Comparison of ENCODE assay signal across 8 cellular contexts in genomic region chr21:41170442-41170841, GRCh38. TPM values are rescaled to one million over a fixed set of nuclear protein-coding genes. Genes with fewer than 3 reads are reported as not detected.
DNase-seq lines count a peak whose midpoint lies in the region; ATAC-seq and TF ChIP-seq lines count a peak whose summit lies in the region.

No MANE protein-coding gene starts in this region.

- no peaks in the 10 kb centered on the region for H3K36me3 ChIP-seq in OCI-LY7 (ENCODE audit: insufficient read depth, low read length)
- no peaks in the 10 kb centered on the region for H3K36me3 ChIP-seq in endodermal cell (ENCODE audit: control insufficient read depth, insufficient read depth, low read length)

- WGBS in endodermal cell (ENCODE audit: insufficient coverage in 1 of 2, insufficient read length in 1 of 2), 2 experiments, result 16 to 22% methylated on average over 2 of the region's 2 CpGs

- no peaks in the 10 kb centered on the region for H3K4me1 ChIP-seq in OCI-LY7 (ENCODE audit: insufficient read depth, low read length, poor library complexity, severe bottlenecking)
- no peaks in the 10 kb centered on the region for H3K4me1 ChIP-seq in endodermal cell (ENCODE audit: control insufficient read depth, insufficient read depth, low read length)

- intact Hi-C loops in OCI-LY7 (cut with micrococcal nuclease; ENCODE audit: unreplicated experiment), result no loop called here

- H3K27ac Mint-ChIP-seq in endodermal cell (no peak overlapping the region), neural crest cell (ENCODE audit: unreplicated experiment) (no peak overlapping the region)

- H3K27ac ChIP-seq in OCI-LY7 (ENCODE audit: low read depth, low read length, poor library complexity, severe bottlenecking), result no peak overlapping the region
- no peak overlapping the region for H3K27ac ChIP-seq in endodermal cell (ENCODE audit: low read depth, low read length)

- H3K9me3 ChIP-seq in OCI-LY7 (ENCODE audit: low read length), result no peaks in the 10 kb centered on the region
- no peaks in the 10 kb centered on the region for H3K9me3 ChIP-seq in endodermal cell (ENCODE audit: control insufficient read depth, low read length)

- H3K27me3 ChIP-seq in endodermal cell (ENCODE audit: control insufficient read depth, insufficient read depth, low read length, poor library complexity, severe bottlenecking), result peaks cover 30% of the 10 kb centered on the region

- H3K4me2 ChIP-seq in OCI-LY7 (ENCODE audit: low read length), result no peak overlapping the region

- TF ChIP-seq CTCF in OCI-LY7 (conservative IDR thresholded peaks at IDR 0.05; ENCODE audit: low read length) (peak; percentile 70), endodermal cell (conservative IDR thresholded peaks at IDR 0.05) (peak; percentile 92), neural crest cell (conservative IDR thresholded peaks at IDR 0.05) (peak; percentile 72)

- H3K9me3 Mint-ChIP-seq in endodermal cell (no peaks in the 10 kb centered on the region), neural crest cell (no peaks in the 10 kb centered on the region)

- no peak overlapping the region for H3K4me3 ChIP-seq in OCI-LY7 (ENCODE audit: low read depth, low read length, poor library complexity, severe bottlenecking)
- H3K4me3 ChIP-seq in endodermal cell (ENCODE audit: low read length), result no peak overlapping the region

- POLR2A ChIA-PET in OCI-LY7 (lab: Charles Lee), result no interaction called here

- H3K4me1 Mint-ChIP-seq in endodermal cell (peaks cover 13% of the 10 kb centered on the region), neural crest cell (peaks cover 47% of the 10 kb centered on the region)

- no peak overlapping the region for H3K9ac ChIP-seq in endodermal cell (ENCODE audit: extremely low read depth, low read length, poor library complexity, severe bottlenecking)

- H3K9me2 ChIP-seq in OCI-LY7 (ENCODE audit: insufficient read depth, low read length), result no peaks in the 10 kb centered on the region

- H2AFZ ChIP-seq in OCI-LY7 (ENCODE audit: low read length), result no peak overlapping the region

- no TSS peak for BruUV-seq in OCI-LY7 (replicated peaks; lab: Mats Ljungman, UMichigan)

- no peaks in the 10 kb centered on the region for H3K79me2 ChIP-seq in OCI-LY7 (ENCODE audit: insufficient read depth, low read depth, low read length)

- H3K36me3 Mint-ChIP-seq in endodermal cell (ENCODE audit: low read depth) (no peaks in the 10 kb centered on the region), neural crest cell (ENCODE audit: low read depth) (no peaks in the 10 kb centered on the region)

- H3K27me3 Mint-ChIP-seq in endodermal cell (ENCODE audit: insufficient read depth) (peaks cover 26% of the 10 kb centered on the region), neural crest cell (ENCODE audit: low read depth) (peaks cover 29% of the 10 kb centered on the region)

- CTCF ChIA-PET in OCI-LY7 (lab: Charles Lee; ENCODE audit: unreplicated experiment), result no interaction called here

- ATAC-seq in GM18868 (IDR thresholded peaks at IDR 0.05; ENCODE audit: unreplicated experiment), result peak; percentile 45
- ATAC-seq in GM19397 (IDR thresholded peaks at IDR 0.05; ENCODE audit: unreplicated experiment), result no peak
- ATAC-seq in HG02973 (IDR thresholded peaks at IDR 0.05; ENCODE audit: unreplicated experiment), result no peak
- ATAC-seq in GM18520 (IDR thresholded peaks at IDR 0.05; ENCODE audit: unreplicated experiment), result no peak

- H4K20me1 ChIP-seq in OCI-LY7 (ENCODE audit: insufficient read depth, low read length), result no peaks in the 10 kb centered on the region

- no peak overlapping the region for H3K4me3 Mint-ChIP-seq in endodermal cell
- H3K4me3 Mint-ChIP-seq in neural crest cell, result peak overlapping the region; percentile 75

- DNase-seq in AG08396 (ENCODE audit: low spot score) (peak; percentile 55), OCI-LY7 (ENCODE audit: low spot score) (peak; percentile 22), endodermal cell (peak; percentile 86), neural crest cell (ENCODE audit: low read depth, low spot score) (peak; percentile 33)

RNA-seq across cellular contexts. Expression of gene BACE2, which starts 2.5 kb away (rescaled TPM):
- total RNA-seq in OCI-LY7 (2014; rRNA removed; shearing (Covaris generic)), result not detected in 2 replicates
- total RNA-seq in OCI-LY7 (2022) (not detected in 2 replicates), endodermal cell (10 to 100 TPM in 1 of 2 donors, 1 to 10 TPM in 1; 9.1 to 16.7 TPM), neural crest cell (16.9 and 17.4 TPM in 2 replicates)
- polyA plus RNA-seq in endodermal cell (2013, experiment 1 of 2), result 11.3 TPM
- 8.9 TPM for polyA plus RNA-seq in endodermal cell (2013, experiment 2 of 2)

Comparison
In these comparisons a context has a peak if more than half of its experiments do, and no peak if none do; other contexts are left out.
1. DNase-seq: peak in every context shown above with its lines; median percentile 86 in endodermal cell; 55 in AG08396; 33 in neural crest cell; 22 in OCI-LY7.
2. RNA of gene BACE2, which starts 2.5 kb away (total RNA-seq): 16.9 to 17.4 TPM in neural crest cell and 9.1 to 16.7 TPM in endodermal cell; not detected in OCI-LY7; every median in the first group is over 4 times any median in the second.
3. Peak in every context shown above with its lines, with median percentiles within 50 percentile points of each other: CTCF ChIP-seq.